In the genomic region with DNA sequence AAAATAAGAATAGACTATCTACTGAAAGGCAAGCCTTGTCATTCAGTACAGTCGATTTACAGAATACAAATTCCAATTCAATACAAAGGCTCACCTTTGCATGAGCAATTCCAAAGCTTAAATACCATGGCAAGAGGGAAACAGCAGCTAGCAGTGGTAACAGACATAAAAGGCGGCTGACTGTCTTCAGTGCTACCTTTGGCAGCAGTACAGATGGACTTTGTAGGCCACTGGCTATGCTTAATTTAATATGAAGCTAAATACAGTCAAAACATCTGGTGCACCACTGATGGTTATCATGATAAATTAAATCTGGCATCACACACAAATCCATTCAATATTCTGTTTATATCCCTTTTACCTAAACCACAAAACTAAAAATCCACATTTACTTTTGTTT, we compare ENCODE assay signal across 1 cellular context.
TF ChIP-seq lines count a peak whose summit lies in the region.

No MANE protein-coding gene starts in this region.

TF ChIP-seq in HepG2, 621 proteins besides CTCF, POLR2A, EP300 and RAD21 (continued from another document):
- TF ChIP-seq, protein P1, sequence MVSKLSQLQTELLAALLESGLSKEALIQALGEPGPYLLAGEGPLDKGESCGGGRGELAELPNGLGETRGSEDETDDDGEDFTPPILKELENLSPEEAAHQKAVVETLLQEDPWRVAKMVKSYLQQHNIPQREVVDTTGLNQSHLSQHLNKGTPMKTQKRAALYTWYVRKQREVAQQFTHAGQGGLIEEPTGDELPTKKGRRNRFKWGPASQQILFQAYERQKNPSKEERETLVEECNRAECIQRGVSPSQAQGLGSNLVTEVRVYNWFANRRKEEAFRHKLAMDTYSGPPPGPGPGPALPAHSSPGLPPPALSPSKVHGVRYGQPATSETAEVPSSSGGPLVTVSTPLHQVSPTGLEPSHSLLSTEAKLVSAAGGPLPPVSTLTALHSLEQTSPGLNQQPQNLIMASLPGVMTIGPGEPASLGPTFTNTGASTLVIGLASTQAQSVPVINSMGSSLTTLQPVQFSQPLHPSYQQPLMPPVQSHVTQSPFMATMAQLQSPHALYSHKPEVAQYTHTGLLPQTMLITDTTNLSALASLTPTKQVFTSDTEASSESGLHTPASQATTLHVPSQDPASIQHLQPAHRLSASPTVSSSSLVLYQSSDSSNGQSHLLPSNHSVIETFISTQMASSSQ (IDR thresholded peaks at IDR 0.05; ENCODE audit: low read depth) = no peak
- TF ChIP-seq, protein P1 (CRISPR knock-in tag; IDR thresholded peaks at IDR 0.05; ENCODE audit: borderline replicate concordance) = no peak
- TF ChIP-seq MAFK (conservative IDR thresholded peaks at IDR 0.05 in 1 of 2, IDR thresholded peaks at IDR 0.05 in 1 of 2; ENCODE audit: low read length in 2 of 2) (no peak), EZH2 (conservative IDR thresholded peaks at IDR 0.05; ENCODE audit: low read depth, low read length) (no peak), TOE1 (CRISPR knock-in tag; IDR thresholded peaks at IDR 0.05) (no peak), HOXA5 (CRISPR knock-in tag; IDR thresholded peaks at IDR 0.05) (no peak), TOPORS (CRISPR knock-in tag; IDR thresholded peaks at IDR 0.05) (no peak)
- TF ChIP-seq, protein P2, sequence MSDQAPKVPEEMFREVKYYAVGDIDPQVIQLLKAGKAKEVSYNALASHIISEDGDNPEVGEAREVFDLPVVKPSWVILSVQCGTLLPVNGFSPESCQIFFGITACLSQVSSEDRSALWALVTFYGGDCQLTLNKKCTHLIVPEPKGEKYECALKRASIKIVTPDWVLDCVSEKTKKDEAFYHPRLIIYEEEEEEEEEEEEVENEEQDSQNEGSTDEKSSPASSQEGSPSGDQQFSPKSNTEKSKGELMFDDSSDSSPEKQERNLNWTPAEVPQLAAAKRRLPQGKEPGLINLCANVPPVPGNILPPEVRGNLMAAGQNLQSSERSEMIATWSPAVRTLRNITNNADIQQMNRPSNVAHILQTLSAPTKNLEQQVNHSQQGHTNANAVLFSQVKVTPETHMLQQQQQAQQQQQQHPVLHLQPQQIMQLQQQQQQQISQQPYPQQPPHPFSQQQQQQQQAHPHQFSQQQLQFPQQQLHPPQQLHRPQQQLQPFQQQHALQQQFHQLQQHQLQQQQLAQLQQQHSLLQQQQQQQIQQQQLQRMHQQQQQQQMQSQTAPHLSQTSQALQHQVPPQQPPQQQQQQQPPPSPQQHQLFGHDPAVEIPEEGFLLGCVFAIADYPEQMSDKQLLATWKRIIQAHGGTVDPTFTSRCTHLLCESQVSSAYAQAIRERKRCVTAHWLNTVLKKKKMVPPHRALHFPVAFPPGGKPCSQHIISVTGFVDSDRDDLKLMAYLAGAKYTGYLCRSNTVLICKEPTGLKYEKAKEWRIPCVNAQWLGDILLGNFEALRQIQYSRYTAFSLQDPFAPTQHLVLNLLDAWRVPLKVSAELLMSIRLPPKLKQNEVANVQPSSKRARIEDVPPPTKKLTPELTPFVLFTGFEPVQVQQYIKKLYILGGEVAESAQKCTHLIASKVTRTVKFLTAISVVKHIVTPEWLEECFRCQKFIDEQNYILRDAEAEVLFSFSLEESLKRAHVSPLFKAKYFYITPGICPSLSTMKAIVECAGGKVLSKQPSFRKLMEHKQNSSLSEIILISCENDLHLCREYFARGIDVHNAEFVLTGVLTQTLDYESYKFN (CRISPR knock-in tag; conservative IDR thresholded peaks at IDR 0.05) = no peak; the same call in 1 of the 2 replicates
